Comparison of ENCODE assay signal across 13 cellular contexts in genomic region chr11:63745304-63746170, GRCh38. TPM values are rescaled to one million over a fixed set of nuclear protein-coding genes. Genes with fewer than 3 reads are reported as not detected.
DNase-seq lines count a peak whose midpoint lies in the region; ATAC-seq and TF ChIP-seq lines count a peak whose summit lies in the region.
"Had no signal": no experiment of that assay in that cellular context is flagged by ENCODE, and none has a peak within 500 bp of the region (broad histone marks: within the 10 kb centered on the region; RNA-seq: fewer than 3 reads in every experiment).

No MANE protein-coding gene starts in this region.

- H3K27ac ChIP-seq in SK-N-MC (peak overlapping the region; percentile 69; the same call in 1 of the 2 replicates), foreskin keratinocyte (no peak overlapping the region)
- H3K27ac ChIP-seq: SJSA1, tibial artery had no signal

- ATAC-seq in foreskin keratinocyte (no peak), HG02884 (IDR thresholded peaks at IDR 0.05; ENCODE audit: unreplicated experiment) (no peak), GM21825 (IDR thresholded peaks at IDR 0.05; ENCODE audit: unreplicated experiment) (no peak)
- no peak for ATAC-seq in activated CD8-positive, alpha-beta T cell treated with anti-CD3 and anti-CD28 coated beads, Interleukin-2, amount 10 ng/mL, durations not matched to agents 7 days and 5 days

- H3K4me3 ChIP-seq in SK-N-MC = no peak overlapping the region
- H3K4me3 ChIP-seq: SJSA1, tibial artery had no signal

- POLR2A ChIA-PET in activated CD8-positive, alpha-beta T cell treated with anti-CD3 and anti-CD28 coated beads, Interleukin-2, amount 10 ng/mL, durations not matched to agents 7 days and 5 days (lab: Charles Lee) = no interaction called here

- no peaks in the 10 kb centered on the region for H3K36me3 Mint-ChIP-seq in type B pancreatic cell
- peaks cover 5% of the 10 kb centered on the region for H3K36me3 Mint-ChIP-seq in activated CD8-positive, alpha-beta T cell treated with anti-CD3 and anti-CD28 coated beads, Interleukin-2, amount 10 ng/mL, durations not matched to agents 7 days and 5 days (ENCODE audit: low read depth)

- H3K4me1 Mint-ChIP-seq in type B pancreatic cell (ENCODE audit: unreplicated experiment) = peaks cover 4% of the 10 kb centered on the region
- H3K4me1 Mint-ChIP-seq in activated CD8-positive, alpha-beta T cell treated with anti-CD3 and anti-CD28 coated beads, Interleukin-2, amount 10 ng/mL, durations not matched to agents 7 days and 5 days (ENCODE audit: low read depth) = no peaks in the 10 kb centered on the region
- H3K4me1 Mint-ChIP-seq: central memory CD8-positive, alpha-beta T cell had no signal

- H3K9me3 ChIP-seq in SK-N-MC (ENCODE audit: low read depth, low read length) = no peaks in the 10 kb centered on the region
- H3K9me3 ChIP-seq: SJSA1, tibial artery had no signal

- no peaks in the 10 kb centered on the region for H3K9me3 Mint-ChIP-seq in type B pancreatic cell
- no peaks in the 10 kb centered on the region for H3K9me3 Mint-ChIP-seq in activated CD8-positive, alpha-beta T cell treated with anti-CD3 and anti-CD28 coated beads, Interleukin-2, amount 10 ng/mL, durations not matched to agents 7 days and 5 days (ENCODE audit: insufficient read depth)
- H3K9me3 Mint-ChIP-seq: central memory CD8-positive, alpha-beta T cell had no signal

- H3K9ac ChIP-seq in SK-N-MC (ENCODE audit: insufficient read length) = no peak overlapping the region

- H3K4me1 ChIP-seq in foreskin keratinocyte = no peaks in the 10 kb centered on the region
- H3K4me1 ChIP-seq: SJSA1 had no signal

- CTCF ChIA-PET in activated CD8-positive, alpha-beta T cell treated with anti-CD3 and anti-CD28 coated beads, Interleukin-2, amount 10 ng/mL, durations not matched to agents 7 days and 5 days (lab: Charles Lee) = interaction anchor here (0.8 to 1.3 kb wide), 3 partner anchors 14 to 107 kb away, joined by 4 read pairs; partner anchors contain the start of gene RTN3

- H3K27me3 Mint-ChIP-seq in type B pancreatic cell = no peaks in the 10 kb centered on the region
- H3K27me3 Mint-ChIP-seq in activated CD8-positive, alpha-beta T cell treated with anti-CD3 and anti-CD28 coated beads, Interleukin-2, amount 10 ng/mL, durations not matched to agents 7 days and 5 days (ENCODE audit: low read depth) = no peaks in the 10 kb centered on the region
- H3K27me3 Mint-ChIP-seq: central memory CD8-positive, alpha-beta T cell had no signal

- peaks cover 29% of the 10 kb centered on the region for H3K36me3 ChIP-seq in SK-N-MC (ENCODE audit: insufficient read depth, low read length)

- H3K27ac Mint-ChIP-seq in type B pancreatic cell = no peak overlapping the region
- no peak overlapping the region for H3K27ac Mint-ChIP-seq in activated CD8-positive, alpha-beta T cell treated with anti-CD3 and anti-CD28 coated beads, Interleukin-2, amount 10 ng/mL, durations not matched to agents 7 days and 5 days

- no peak overlapping the region for H3K4me3 Mint-ChIP-seq in type B pancreatic cell
- no peak overlapping the region for H3K4me3 Mint-ChIP-seq in activated CD8-positive, alpha-beta T cell treated with anti-CD3 and anti-CD28 coated beads, Interleukin-2, amount 10 ng/mL, durations not matched to agents 7 days and 5 days
- H3K4me3 Mint-ChIP-seq: central memory CD8-positive, alpha-beta T cell had no signal

- DNase-seq in NOMO-1 treated with DMSO at 0.1 percent for 48 hours (lab: John Stamatoyannopoulos, UW; ENCODE audit: unreplicated experiment) (peak; percentile 5), NOMO-1 treated with dmso at 0.1 percent for 144 hours (lab: John Stamatoyannopoulos, UW; ENCODE audit: unreplicated experiment) (no peak), SK-N-MC (ENCODE audit: low read depth, low spot score) (no peak), foreskin keratinocyte (no peak), type B pancreatic cell (ENCODE audit: extremely low spot score, unreplicated experiment) (no peak)
- no peak for DNase-seq in activated CD8-positive, alpha-beta T cell treated with anti-CD3 and anti-CD28 coated beads, Interleukin-2, amount 10 ng/mL, durations not matched to agents 7 days and 5 days
- DNase-seq: activated CD8-positive, alpha-beta memory T cell treated with anti-CD3 and anti-CD28 coated beads for 24 hours; NCI-H2081 treated with DMSO at 0.1 percent for 48 hours; tibial artery had no signal

- no peaks in the 10 kb centered on the region for H3K27me3 ChIP-seq in foreskin keratinocyte
- H3K27me3 ChIP-seq: SJSA1, tibial artery had no signal

- peak; percentile 53 for TF ChIP-seq CTCF in foreskin keratinocyte (conservative IDR thresholded peaks at IDR 0.05)
- peak; percentile 36 for TF ChIP-seq CTCF in type B pancreatic cell (conservative IDR thresholded peaks at IDR 0.05)

RNA-seq across cellular contexts. Expression of gene ZFTA, which starts 23.0 kb away (rescaled TPM):
- total RNA-seq in foreskin keratinocyte (5.4 and 5.6 TPM in 2 replicates), type B pancreatic cell (ENCODE audit: low replicate concordance) (21.1 and 41.7 TPM in 2 replicates)
- 2.4 and 2.5 TPM in 2 replicates for polyA plus RNA-seq in foreskin keratinocyte
- total RNA-seq in activated CD8-positive, alpha-beta T cell treated with anti-CD3 and anti-CD28 coated beads, Interleukin-2, amount 10 ng/mL, durations not matched to agents 7 days and 5 days = 1 to 10 TPM; 4.5 to 5.6 TPM
